In the genomic region with DNA sequence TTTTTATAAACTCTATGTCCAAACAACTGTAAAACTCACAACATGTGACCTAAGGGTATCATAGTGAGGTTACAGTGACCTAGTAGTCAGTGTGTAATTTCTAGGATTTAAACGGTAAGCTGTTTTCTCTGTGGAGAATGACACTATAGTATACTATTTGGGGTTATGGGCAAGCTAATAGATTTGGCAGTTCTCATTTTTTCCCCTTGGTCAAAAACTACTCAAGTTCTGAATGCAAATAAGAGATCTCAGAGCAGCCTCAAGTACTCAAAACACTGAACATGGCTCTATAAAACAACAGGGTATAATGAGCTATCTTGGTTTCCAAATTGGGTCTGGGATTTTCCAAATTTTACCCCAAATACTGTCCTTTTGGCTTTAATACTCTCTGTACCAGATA, we compare ENCODE assay signal across 1 cellular context.
TF ChIP-seq lines count a peak whose summit lies in the region.

No MANE protein-coding gene starts in this region.

TF ChIP-seq in HCT116, 20 proteins besides CTCF, POLR2A, EP300 and RAD21 (continued from another document):
- TF ChIP-seq, protein P1, sequence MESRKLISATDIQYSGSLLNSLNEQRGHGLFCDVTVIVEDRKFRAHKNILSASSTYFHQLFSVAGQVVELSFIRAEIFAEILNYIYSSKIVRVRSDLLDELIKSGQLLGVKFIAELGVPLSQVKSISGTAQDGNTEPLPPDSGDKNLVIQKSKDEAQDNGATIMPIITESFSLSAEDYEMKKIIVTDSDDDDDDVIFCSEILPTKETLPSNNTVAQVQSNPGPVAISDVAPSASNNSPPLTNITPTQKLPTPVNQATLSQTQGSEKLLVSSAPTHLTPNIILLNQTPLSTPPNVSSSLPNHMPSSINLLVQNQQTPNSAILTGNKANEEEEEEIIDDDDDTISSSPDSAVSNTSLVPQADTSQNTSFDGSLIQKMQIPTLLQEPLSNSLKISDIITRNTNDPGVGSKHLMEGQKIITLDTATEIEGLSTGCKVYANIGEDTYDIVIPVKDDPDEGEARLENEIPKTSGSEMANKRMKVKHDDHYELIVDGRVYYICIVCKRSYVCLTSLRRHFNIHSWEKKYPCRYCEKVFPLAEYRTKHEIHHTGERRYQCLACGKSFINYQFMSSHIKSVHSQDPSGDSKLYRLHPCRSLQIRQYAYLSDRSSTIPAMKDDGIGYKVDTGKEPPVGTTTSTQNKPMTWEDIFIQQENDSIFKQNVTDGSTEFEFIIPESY (IDR thresholded peaks at IDR 0.05; ENCODE audit: extremely low read depth, insufficient replicate concordance, low read length), result no peak
- TF ChIP-seq SRF (IDR thresholded peaks at IDR 0.05; ENCODE audit: low read depth) (no peak), YY1 (IDR thresholded peaks at IDR 0.05; ENCODE audit: extremely low read depth, insufficient replicate concordance, low read depth, low read length) (no peak)
- TF ChIP-seq, protein P2, sequence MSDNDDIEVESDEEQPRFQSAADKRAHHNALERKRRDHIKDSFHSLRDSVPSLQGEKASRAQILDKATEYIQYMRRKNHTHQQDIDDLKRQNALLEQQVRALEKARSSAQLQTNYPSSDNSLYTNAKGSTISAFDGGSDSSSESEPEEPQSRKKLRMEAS (IDR thresholded peaks at IDR 0.05), result no peak
